ENCODE assay signal across 25 cellular contexts in the genomic region with DNA sequence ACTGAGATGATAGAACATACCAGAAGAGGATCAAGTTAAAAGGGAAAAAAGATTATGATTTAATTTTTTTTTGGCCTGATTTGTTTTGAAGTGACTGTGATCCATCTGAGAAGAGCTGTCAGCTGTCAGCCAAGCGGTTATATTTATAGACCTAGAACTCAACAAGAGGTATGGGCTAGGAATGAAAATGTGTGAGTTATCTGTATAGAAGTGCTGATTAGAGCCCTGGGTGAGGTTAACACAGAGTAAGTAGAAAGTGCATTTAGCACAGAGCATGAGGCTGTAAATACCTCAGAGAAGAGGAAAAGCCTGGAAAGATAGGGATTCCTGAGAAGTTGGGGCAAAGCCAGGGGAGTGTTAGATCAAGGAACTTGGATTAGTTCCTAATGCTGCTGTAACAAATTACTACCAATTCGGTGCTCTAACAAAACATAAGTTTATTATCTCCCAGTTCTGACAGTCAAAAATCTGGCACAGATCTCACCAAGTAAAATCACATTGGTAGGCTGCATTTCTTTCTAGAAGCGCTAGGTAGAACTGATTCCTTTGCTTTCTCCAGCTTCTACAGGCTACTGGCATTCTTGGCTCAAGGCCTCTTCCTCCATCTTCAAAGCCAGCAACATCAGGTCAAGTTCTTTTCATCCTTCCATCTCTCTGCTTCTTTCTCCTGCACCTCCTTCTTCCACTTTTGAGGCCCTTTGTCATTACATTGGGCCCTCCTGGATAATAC.
"Had no signal": no experiment of that assay in that cellular context is flagged by ENCODE, and none has a peak within 500 bp of the region (broad histone marks: within the 10 kb centered on the region; RNA-seq: fewer than 3 reads in every experiment).

No MANE protein-coding gene starts in this region.

- H3K9me3 ChIP-seq: ascending aorta, gastroesophageal sphincter, neutrophil, pancreas, sigmoid colon, stomach, suprapubic skin, tibial nerve had no signal

- H3K4me1 Mint-ChIP-seq: activated B cell treated with CpG ODN at 0.5 μM for 24 hours; activated CD4-positive, alpha-beta T cell treated with anti-CD3 and anti-CD28 coated beads for 36 hours; activated T-helper 17 cell treated with anti-CD3 and anti-CD28 coated beads, Interleukin-2, amount 50 U/mL, for 72 hours; natural killer cell; stimulated activated memory B cell treated with anti-CD40 and anti-IgM and Interleukin-4, amounts not matched to agents 10 μg/mL and 1 μg/mL and 100 μg/mL, for 72 hours had no signal

- H3K4me1 ChIP-seq: gastroesophageal sphincter, pancreas, sigmoid colon, stomach, suprapubic skin, tibial nerve had no signal

- DNase-seq: activated B cell treated with CpG ODN at 0.5 μM for 24 hours; activated CD4-positive, alpha-beta T cell treated with anti-CD3 and anti-CD28 coated beads for 36 hours; activated CD4-positive, alpha-beta T cell treated with anti-CD3 and anti-CD28 coated beads, Interleukin-2, amount 50 U/mL, for 4 hours; activated CD8-positive, alpha-beta memory T cell treated with anti-CD3 and anti-CD28 coated beads for 24 hours; activated CD8-positive, alpha-beta memory T cell treated with anti-CD3 and anti-CD28 coated beads, Interleukin-2, amount 50 U/mL, for 4 hours; activated T-cell treated with anti-CD3 and anti-CD28 coated beads, Interleukin-2, amount 50 U/mL, for 24 hours; cortex of kidney; head of caudate nucleus; natural killer cell; pancreas; sigmoid colon; stimulated activated CD4-positive, alpha-beta T cell treated with anti-CD3 and anti-CD28 coated beads, Interleukin-15, amount 100 ng/mL, for 24 hours; stomach had no signal

- H3K27ac Mint-ChIP-seq: activated B cell treated with CpG ODN at 0.5 μM for 24 hours; activated CD4-positive, alpha-beta T cell treated with anti-CD3 and anti-CD28 coated beads for 36 hours; activated naive CD4-positive, alpha-beta T cell treated with anti-CD3 and anti-CD28 coated beads, Interleukin-2, amount 50 U/mL, for 72 hours; activated T-cell treated with anti-CD3 and anti-CD28 coated beads, Interleukin-2, amount 50 U/mL, for 24 hours; activated T-helper 17 cell treated with anti-CD3 and anti-CD28 coated beads, Interleukin-2, amount 50 U/mL, for 72 hours; natural killer cell; stimulated activated memory B cell treated with anti-CD40 and anti-IgM and Interleukin-4, amounts not matched to agents 10 μg/mL and 1 μg/mL and 100 μg/mL, for 72 hours; T-helper 1 cell treated with Interleukin-12 subunit alpha and Interleukin-12 subunit beta and Interleukin-4 antibody, amounts not matched to agents 30 μg/mL and 1 μg/mL, for 36 hours had no signal

- ATAC-seq: activated CD4-positive, alpha-beta T cell treated with anti-CD3 and anti-CD28 coated beads for 36 hours; activated naive CD4-positive, alpha-beta T cell treated with anti-CD3 and anti-CD28 coated beads, Interleukin-2, amount 50 U/mL, for 72 hours; activated T-helper 17 cell treated with anti-CD3 and anti-CD28 coated beads, Interleukin-2, amount 50 U/mL, for 72 hours; gastroesophageal sphincter; natural killer cell; pancreas; stimulated activated memory B cell treated with anti-CD40 and anti-IgM and Interleukin-4, amounts not matched to agents 10 μg/mL and 1 μg/mL and 100 μg/mL, for 72 hours had no signal

- H3K4me3 Mint-ChIP-seq: activated B cell treated with CpG ODN at 0.5 μM for 24 hours; activated CD4-positive, alpha-beta T cell treated with anti-CD3 and anti-CD28 coated beads for 36 hours; activated T-cell treated with anti-CD3 and anti-CD28 coated beads, Interleukin-2, amount 50 U/mL, for 24 hours; activated T-helper 17 cell treated with anti-CD3 and anti-CD28 coated beads, Interleukin-2, amount 50 U/mL, for 72 hours; natural killer cell; stimulated activated memory B cell treated with anti-CD40 and anti-IgM and Interleukin-4, amounts not matched to agents 10 μg/mL and 1 μg/mL and 100 μg/mL, for 72 hours; T-helper 1 cell treated with Interleukin-12 subunit alpha and Interleukin-12 subunit beta and Interleukin-4 antibody, amounts not matched to agents 30 μg/mL and 1 μg/mL, for 36 hours had no signal

- H3K9me3 Mint-ChIP-seq: activated B cell treated with CpG ODN at 0.5 μM for 24 hours; activated T-cell treated with anti-CD3 and anti-CD28 coated beads, Interleukin-2, amount 50 U/mL, for 24 hours; activated T-helper 17 cell treated with anti-CD3 and anti-CD28 coated beads, Interleukin-2, amount 50 U/mL, for 72 hours had no signal

- H3K27ac ChIP-seq: ascending aorta, epithelial cell of prostate, gastroesophageal sphincter, neutrophil, pancreas, sigmoid colon, stomach, suprapubic skin, tibial nerve had no signal

- H3K27me3 ChIP-seq: ascending aorta, gastroesophageal sphincter, neutrophil, pancreas, sigmoid colon, stomach, suprapubic skin, tibial nerve had no signal

- H3K36me3 Mint-ChIP-seq: activated naive CD4-positive, alpha-beta T cell treated with anti-CD3 and anti-CD28 coated beads, Interleukin-2, amount 50 U/mL, for 72 hours; natural killer cell; stimulated activated memory B cell treated with anti-CD40 and anti-IgM and Interleukin-4, amounts not matched to agents 10 μg/mL and 1 μg/mL and 100 μg/mL, for 72 hours had no signal

- H3K27me3 Mint-ChIP-seq: activated B cell treated with CpG ODN at 0.5 μM for 24 hours; activated CD4-positive, alpha-beta T cell treated with anti-CD3 and anti-CD28 coated beads for 36 hours; activated T-cell treated with anti-CD3 and anti-CD28 coated beads, Interleukin-2, amount 50 U/mL, for 24 hours; activated T-helper 17 cell treated with anti-CD3 and anti-CD28 coated beads, Interleukin-2, amount 50 U/mL, for 72 hours; stimulated activated memory B cell treated with anti-CD40 and anti-IgM and Interleukin-4, amounts not matched to agents 10 μg/mL and 1 μg/mL and 100 μg/mL, for 72 hours had no signal

- H3K36me3 ChIP-seq: ascending aorta, gastroesophageal sphincter, neutrophil, pancreas, sigmoid colon, stomach, suprapubic skin, tibial nerve had no signal

- H3K4me3 ChIP-seq: ascending aorta, gastroesophageal sphincter, lung, pancreas, sigmoid colon, smooth muscle cell, stomach, suprapubic skin, tibial nerve had no signal
